Comparison of ENCODE assay signal across 8 cellular contexts in genomic region chrX:154370300-154370881, GRCh38. TPM values are rescaled to one million over a fixed set of nuclear protein-coding genes. Genes with fewer than 3 reads are reported as not detected.
A peak's percentile ranks its signal among the peaks of the same experiment; 100 is the strongest.
DNase-seq lines count a peak whose midpoint lies in the region; ATAC-seq and TF ChIP-seq lines count a peak whose summit lies in the region.

No MANE protein-coding gene starts in this region.

- H3K27me3 Mint-ChIP-seq in CD8-positive, alpha-beta T cell (ENCODE audit: low read depth), result no peaks in the 10 kb centered on the region

- H3K36me3 ChIP-seq in CD8-positive, alpha-beta T cell (ENCODE audit: insufficient read depth, low read length), result peaks cover 30% of the 10 kb centered on the region
- H3K36me3 ChIP-seq in KOPT-K1 (ENCODE audit: insufficient read depth, low read length) (peaks cover 30% of the 10 kb centered on the region), mucosa of rectum (ENCODE audit: control insufficient read depth in 2 of 2, insufficient read depth in 2 of 2, low read length in 2 of 2) (no peaks in the 10 kb centered on the region)

- peaks cover 21% of the 10 kb centered on the region for H3K4me1 Mint-ChIP-seq in CD8-positive, alpha-beta T cell (ENCODE audit: low read depth)

- H3K9ac ChIP-seq in mucosa of rectum (ENCODE audit: low read depth in 1 of 2, low read length in 2 of 2), result peak overlapping the region; percentile 36 to 56

- H3K4me3 Mint-ChIP-seq in CD8-positive, alpha-beta T cell, result peak overlapping the region; percentile 92

- CTCF ChIA-PET in CD8-positive, alpha-beta T cell (lab: Charles Lee), result no interaction called here

- POLR2A ChIA-PET in CD8-positive, alpha-beta T cell (lab: Charles Lee), result interaction anchor here (1.0 to 1.8 kb wide), 14 partner anchors 8 to 400 kb away, joined by 3 to 11 read pairs (median 4); partner anchors contain the start of gene RPL10

- peak overlapping the region; percentile 81 for H3K4me3 ChIP-seq in CD8-positive, alpha-beta T cell (ENCODE audit: low read depth, low read length)
- H3K4me3 ChIP-seq in mucosa of rectum (ENCODE audit: low read length in 2 of 2), result peak overlapping the region; percentile 62 to 81

- no peak for DNase-seq in CD8-positive, alpha-beta T cell
- DNase-seq in NCI-H2171 treated with DMSO at 0.1 percent for 48 hours (lab: John Stamatoyannopoulos, UW) (no peak), kidney tubule cell (ENCODE audit: low spot score) (no peak), left colon (no peak), COR-L47 (lab: John Stamatoyannopoulos, UW) (no peak)

- H3K27ac ChIP-seq in CD8-positive, alpha-beta T cell (ENCODE audit: low read depth, low read length), result peak overlapping the region; percentile 95
- H3K27ac ChIP-seq in KOPT-K1 (ENCODE audit: low read depth, low read length, poor library complexity, severe bottlenecking) (peak overlapping the region; percentile 83), cingulate gyrus (ENCODE audit: low read depth, low read length) (peak overlapping the region; percentile 76), mucosa of rectum (ENCODE audit: low read depth in 2 of 2, low read length in 2 of 2) (peak overlapping the region; percentile 69 to 90)

- no peak for TF ChIP-seq CTCF in CD8-positive, alpha-beta T cell (IDR thresholded peaks at IDR 0.05)

- no peaks in the 10 kb centered on the region for H3K27me3 ChIP-seq in CD8-positive, alpha-beta T cell (ENCODE audit: insufficient read depth, low read length)
- peaks cover 5 to 10% of the 10 kb centered on the region in 2 donors for H3K27me3 ChIP-seq in mucosa of rectum (ENCODE audit: control insufficient read depth in 2 of 2, insufficient read depth in 2 of 2, low read length in 2 of 2)

- intact Hi-C loops in CD8-positive, alpha-beta T cell (cut with DNase I, micrococcal nuclease), result loop anchor here (2.0 to 10.0 kb wide), 3 partner anchors 274 to 400 kb away; partner anchors contain the start of genes MECP2 (in 2 of the 2) and HCFC1 (in 1 of the 2)
- intact Hi-C loops in left colon (cut with DNase I, micrococcal nuclease), result no loop called here

- H3K4me1 ChIP-seq in CD8-positive, alpha-beta T cell (ENCODE audit: insufficient read depth, low read length), result peaks cover 49% of the 10 kb centered on the region
- H3K4me1 ChIP-seq in mucosa of rectum (ENCODE audit: control insufficient read depth in 2 of 2, insufficient read depth in 2 of 2, low read length in 2 of 2), result peaks cover 10 to 19% of the 10 kb centered on the region in 2 donors

- H3K27ac Mint-ChIP-seq in CD8-positive, alpha-beta T cell, result peak overlapping the region; percentile 97

- peaks cover 28% of the 10 kb centered on the region for H3K36me3 Mint-ChIP-seq in CD8-positive, alpha-beta T cell

- no peaks in the 10 kb centered on the region for H3K9me3 ChIP-seq in CD8-positive, alpha-beta T cell (ENCODE audit: low read length)
- no peaks in the 10 kb centered on the region for H3K9me3 ChIP-seq in KOPT-K1 (ENCODE audit: insufficient read depth, low read length, poor library complexity, severe bottlenecking)
- no peaks in the 10 kb centered on the region for H3K9me3 ChIP-seq in mucosa of rectum (ENCODE audit: control insufficient read depth in 2 of 2, low read length in 2 of 2)

- H3K9me3 Mint-ChIP-seq in CD8-positive, alpha-beta T cell, result no peaks in the 10 kb centered on the region

- no peak for ATAC-seq in CD8-positive, alpha-beta T cell
- ATAC-seq in left colon, result no peak

RNA-seq across cellular contexts. Expression of gene FLNA, which starts 4.0 kb away (rescaled TPM):
- 1,000 to 10,000 TPM; 1,274 to 1,333 TPM for total RNA-seq in CD8-positive, alpha-beta T cell
- 100 to 1,000 TPM in 1 of 2 donors, 10 to 100 TPM in 1; 84.2 to 741 TPM for total RNA-seq in left colon

RNA-seq across cellular contexts. Expression of gene EMD, which starts 8.7 kb away (rescaled TPM):
- total RNA-seq in CD8-positive, alpha-beta T cell, result 100 to 1,000 TPM; 176 TPM
- total RNA-seq in left colon, result 10 to 100 TPM; 31.9 to 33.1 TPM

RNA-seq across cellular contexts. Expression of gene RPL10, which starts 27.8 kb away (rescaled TPM):
- total RNA-seq in CD8-positive, alpha-beta T cell, result 1,000 to 10,000 TPM; 6,105 to 6,263 TPM
- total RNA-seq in left colon, result 1,000 to 10,000 TPM; 2,262 to 2,406 TPM

RNA-seq across cellular contexts. Expression of gene DNASE1L1, which starts 38.7 kb away (rescaled TPM):
- total RNA-seq in CD8-positive, alpha-beta T cell, result 10 to 100 TPM; 19.3 to 19.7 TPM
- total RNA-seq in left colon, result 10 to 100 TPM; 23.4 to 26.8 TPM

RNA-seq across cellular contexts. Expression of gene TAFAZZIN, which starts 40.9 kb away (rescaled TPM):
- 10 to 100 TPM; 48.9 to 52.3 TPM for total RNA-seq in CD8-positive, alpha-beta T cell
- total RNA-seq in left colon, result 10 to 100 TPM; 28.8 to 40.8 TPM

Comparison
In these comparisons a context has a peak if more than half of its experiments do, and no peak if none do; other contexts are left out.
1. RNA of gene EMD, which starts 8.7 kb away (total RNA-seq): 176 TPM in CD8-positive, alpha-beta T cell; 31.9 to 33.1 TPM in left colon; every median in the first group is over 4 times any median in the second.
2. intact Hi-C loops: an anchor here in CD8-positive, alpha-beta T cell (2.0 to 10.0 kb wide); none called in left colon.
3. Peak in every context shown above with its lines, with median percentiles within 50 percentile points of each other: H3K27ac ChIP-seq.